In genomic region chr1:228108055-228108690, GRCh38 we compare ENCODE assay signal across 8 cellular contexts. TPM values are rescaled to one million over a fixed set of nuclear protein-coding genes. Genes with fewer than 3 reads are reported as not detected.
DNase-seq lines count a peak whose midpoint lies in the region; ATAC-seq, FAIRE-seq and TF ChIP-seq lines count a peak whose summit lies in the region.

No MANE protein-coding gene starts in this region.

- ATAC-seq in GM21360 (IDR thresholded peaks at IDR 0.05; ENCODE audit: unreplicated experiment) (no peak), HG03280 (IDR thresholded peaks at IDR 0.05; ENCODE audit: unreplicated experiment) (no peak)

- H3K27me3 ChIP-seq in OCI-LY3 (ENCODE audit: low read depth, low read length) (no peaks in the 10 kb centered on the region), endodermal cell (ENCODE audit: control insufficient read depth, insufficient read depth, low read length, poor library complexity, severe bottlenecking) (no peaks in the 10 kb centered on the region), ovary (no peaks in the 10 kb centered on the region)

- H3K27ac ChIP-seq in OCI-LY3 (ENCODE audit: low read length) (no peak overlapping the region), endodermal cell (ENCODE audit: low read depth, low read length) (no peak overlapping the region), ovary (peak overlapping the region; percentile 74)

- TF ChIP-seq CTCF in Calu3 (IDR thresholded peaks at IDR 0.05; ENCODE audit: unreplicated experiment) (no peak), OCI-LY3 (IDR thresholded peaks at IDR 0.05; ENCODE audit: low read depth, low read length) (no peak), endodermal cell (conservative IDR thresholded peaks at IDR 0.05) (no peak), ovary (IDR thresholded peaks at IDR 0.05) (no peak)

- no peaks in the 10 kb centered on the region for H4K20me1 ChIP-seq in OCI-LY3 (ENCODE audit: insufficient read depth, low read length)

- CTCF ChIA-PET in Calu3 (lab: Charles Lee): no interaction called here

- H2AFZ ChIP-seq in OCI-LY3 (ENCODE audit: low read depth, low read length): no peak overlapping the region

- peaks cover 23% of the 10 kb centered on the region for H3K36me3 ChIP-seq in OCI-LY3 (replicated peaks; ENCODE audit: low read depth, low read length)
- peaks cover 14% of the 10 kb centered on the region for H3K36me3 ChIP-seq in endodermal cell (ENCODE audit: control insufficient read depth, insufficient read depth, low read length)
- H3K36me3 ChIP-seq in ovary: no peaks in the 10 kb centered on the region

- H3K9me3 ChIP-seq in OCI-LY3 (ENCODE audit: insufficient read depth, low read length): no peaks in the 10 kb centered on the region
- no peaks in the 10 kb centered on the region for H3K9me3 ChIP-seq in endodermal cell (ENCODE audit: control insufficient read depth, low read length)
- H3K9me3 ChIP-seq in ovary: no peaks in the 10 kb centered on the region

- H3K4me3 ChIP-seq in OCI-LY3 (ENCODE audit: low read length) (peak overlapping the region; percentile 96), endodermal cell (ENCODE audit: low read length) (peak overlapping the region; percentile 94), ovary (peak overlapping the region; percentile 72)

- H3K27me3 Mint-ChIP-seq in Calu3 (ENCODE audit: unreplicated experiment) (no peaks in the 10 kb centered on the region), endodermal cell (ENCODE audit: insufficient read depth) (peaks cover 4% of the 10 kb centered on the region)

- H3K9ac ChIP-seq in OCI-LY3 (ENCODE audit: low read length) (peak overlapping the region; percentile 94), endodermal cell (ENCODE audit: extremely low read depth, low read length, poor library complexity, severe bottlenecking) (peak overlapping the region; percentile 87)

- no peak for TF ChIP-seq EP300 in ovary (IDR thresholded peaks at IDR 0.05)

- H3K4me1 Mint-ChIP-seq in Calu3 (ENCODE audit: low read depth, unreplicated experiment) (peaks cover 34% of the 10 kb centered on the region), endodermal cell (peaks cover 12% of the 10 kb centered on the region)

- H3K4me3 Mint-ChIP-seq in Calu3 (ENCODE audit: low read depth, unreplicated experiment) (peak overlapping the region; percentile 89), endodermal cell (peak overlapping the region; percentile 84)

- H3K36me3 Mint-ChIP-seq in Calu3 (ENCODE audit: insufficient read depth, unreplicated experiment) (peaks cover 68% of the 10 kb centered on the region), endodermal cell (ENCODE audit: low read depth) (peaks cover 13% of the 10 kb centered on the region)

- FAIRE-seq in RCC 7860 (lab: Jason Lieb, UNC): no peak

- no peak for TF ChIP-seq POLR2A in ovary (IDR thresholded peaks at IDR 0.05)

- intact Hi-C loops in Calu3 (cut with micrococcal nuclease; ENCODE audit: unreplicated experiment) (no loop called here), ovary (cut with DNase I) (loop anchor here in 1 of 4 donors (2.0 kb wide), 1 partner anchor 59 kb away; no protein-coding TSS in a partner anchor), posterior vena cava (cut with DNase I) (no loop called here)

- H3K9me3 Mint-ChIP-seq in Calu3 (ENCODE audit: low read depth, unreplicated experiment) (no peaks in the 10 kb centered on the region), endodermal cell (peaks cover 2% of the 10 kb centered on the region)

- H3K27ac Mint-ChIP-seq in Calu3 (ENCODE audit: unreplicated experiment): peak overlapping the region; percentile 86
- H3K27ac Mint-ChIP-seq in endodermal cell: peak overlapping the region; percentile 94

- TSS peak; percentile 72 for BruUV-seq in Calu3 (replicated peaks; lab: Mats Ljungman, UMichigan)

- H3K4me1 ChIP-seq in OCI-LY3 (ENCODE audit: low read length) (peaks cover 25% of the 10 kb centered on the region), endodermal cell (ENCODE audit: control insufficient read depth, insufficient read depth, low read length) (peaks cover 5% of the 10 kb centered on the region), ovary (ENCODE audit: insufficient read depth) (peaks cover 5% of the 10 kb centered on the region)

- peak overlapping the region; percentile 97 for H3K4me2 ChIP-seq in OCI-LY3 (ENCODE audit: low read length)

- WGBS in endodermal cell (ENCODE audit: insufficient coverage in 1 of 2, insufficient read length in 1 of 2), 2 experiments: 88 to 91% methylated on average over 6 to 11 of the region's 11 CpGs
- 74 to 76% (median 75%) methylated on average over 11 of the region's 11 CpGs for WGBS in ovary, 3 donors

- H3K79me2 ChIP-seq in OCI-LY3 (ENCODE audit: low read length): peaks cover 32% of the 10 kb centered on the region

- no peak for DNase-seq in Calu3
- peak; percentile 25 for DNase-seq in endodermal cell
- peak in 1 of 5 donors; percentile 31 for DNase-seq in ovary
- no peak for DNase-seq in RCC 7860 (ENCODE audit: low spot score)
- DNase-seq in posterior vena cava (ENCODE audit: low spot score): no peak

RNA-seq across cellular contexts. Expression of gene MRPL55, which starts 0.9 kb away (rescaled TPM):
- total RNA-seq in Calu3 (2022) (69.1 and 72.3 TPM in 2 replicates), endodermal cell (10 to 100 TPM; 57.6 to 66.7 TPM), ovary (10 to 100 TPM; 36.4 to 98.5 (median 43.3) TPM), posterior vena cava (10 to 100 TPM; 30.0 to 30.9 TPM)
- polyA plus RNA-seq in endodermal cell (2013, experiment 1 of 2): 72.3 TPM
- polyA plus RNA-seq in endodermal cell (2013, experiment 2 of 2): 52.9 TPM
- polyA plus RNA-seq in ovary: 10 to 100 TPM; 14.6 to 87.5 TPM

RNA-seq across cellular contexts. Expression of gene C1orf35, which starts 5.0 kb away (rescaled TPM):
- total RNA-seq in Calu3 (2022): 38.1 and 39.3 TPM in 2 replicates
- 10 to 100 TPM; 31.6 to 34.0 TPM for total RNA-seq in endodermal cell
- 27.6 TPM for polyA plus RNA-seq in endodermal cell (2013, experiment 1 of 2)
- 24.7 TPM for polyA plus RNA-seq in endodermal cell (2013, experiment 2 of 2)
- total RNA-seq in ovary: 10 to 100 TPM; 16.0 to 24.7 (median 21.0) TPM
- polyA plus RNA-seq in ovary: 10 to 100 TPM in 1 of 2 donors, 1 to 10 TPM in 1; 2.8 to 29.3 TPM
- total RNA-seq in posterior vena cava: 1 to 10 TPM; 7.8 to 8.0 TPM

RNA-seq across cellular contexts. Expression of gene ARF1, which starts 25.7 kb away (rescaled TPM):
- total RNA-seq in Calu3 (2022): 510 and 512 TPM in 2 replicates
- total RNA-seq in endodermal cell: 100 to 1,000 TPM; 322 to 372 TPM
- 397 TPM for polyA plus RNA-seq in endodermal cell (2013, experiment 1 of 2)
- polyA plus RNA-seq in endodermal cell (2013, experiment 2 of 2): 397 TPM
- total RNA-seq in ovary: 100 to 1,000 TPM; 209 to 345 (median 285) TPM
- polyA plus RNA-seq in ovary: 100 to 1,000 TPM; 179 to 307 TPM
- total RNA-seq in posterior vena cava: 100 to 1,000 TPM; 300 to 342 TPM

RNA-seq across cellular contexts. Expression of gene GUK1, which starts 31.9 kb away (rescaled TPM):
- 238 and 262 TPM in 2 replicates for total RNA-seq in Calu3 (2022)
- 100 to 1,000 TPM; 110 to 112 TPM for total RNA-seq in endodermal cell
- 121 TPM for polyA plus RNA-seq in endodermal cell (2013, experiment 1 of 2)
- 115 TPM for polyA plus RNA-seq in endodermal cell (2013, experiment 2 of 2)
- 100 to 1,000 TPM; 129 to 256 (median 171) TPM for total RNA-seq in ovary
- polyA plus RNA-seq in ovary: 100 to 1,000 TPM in 1 of 2 donors, 10 to 100 TPM in 1; 17.7 to 228 TPM
- total RNA-seq in posterior vena cava: 100 to 1,000 TPM; 220 to 234 TPM

RNA-seq across cellular contexts. Expression of gene GJC2, which starts 41.6 kb away (rescaled TPM):
- total RNA-seq in Calu3 (2022) (1.2 and 1.3 TPM in 2 replicates), endodermal cell (under 1 TPM; 0.53 to 0.60 TPM), ovary (10 to 100 TPM in 2 of 7 donors, 1 to 10 TPM in 5; 2.2 to 12.6 (median 8.0) TPM), posterior vena cava (1 to 10 TPM; 6.9 to 8.2 TPM)
- polyA plus RNA-seq in endodermal cell (2013, experiment 1 of 2): 0.71 TPM
- 0.37 TPM for polyA plus RNA-seq in endodermal cell (2013, experiment 2 of 2)
- 1 to 10 TPM in 1 of 2 donors, under 1 TPM in 1; 0.18 to 2.3 TPM for polyA plus RNA-seq in ovary

Comparison
In these comparisons a context has a peak if more than half of its experiments do, and no peak if none do; other contexts are left out.
1. H3K27ac ChIP-seq: peak in ovary (2 of 2); none in OCI-LY3 (single experiment) and endodermal cell (single experiment).
2. Peak in every context shown above with its lines, with median percentiles within 50 percentile points of each other: H3K4me3 ChIP-seq.